In the genomic region with DNA sequence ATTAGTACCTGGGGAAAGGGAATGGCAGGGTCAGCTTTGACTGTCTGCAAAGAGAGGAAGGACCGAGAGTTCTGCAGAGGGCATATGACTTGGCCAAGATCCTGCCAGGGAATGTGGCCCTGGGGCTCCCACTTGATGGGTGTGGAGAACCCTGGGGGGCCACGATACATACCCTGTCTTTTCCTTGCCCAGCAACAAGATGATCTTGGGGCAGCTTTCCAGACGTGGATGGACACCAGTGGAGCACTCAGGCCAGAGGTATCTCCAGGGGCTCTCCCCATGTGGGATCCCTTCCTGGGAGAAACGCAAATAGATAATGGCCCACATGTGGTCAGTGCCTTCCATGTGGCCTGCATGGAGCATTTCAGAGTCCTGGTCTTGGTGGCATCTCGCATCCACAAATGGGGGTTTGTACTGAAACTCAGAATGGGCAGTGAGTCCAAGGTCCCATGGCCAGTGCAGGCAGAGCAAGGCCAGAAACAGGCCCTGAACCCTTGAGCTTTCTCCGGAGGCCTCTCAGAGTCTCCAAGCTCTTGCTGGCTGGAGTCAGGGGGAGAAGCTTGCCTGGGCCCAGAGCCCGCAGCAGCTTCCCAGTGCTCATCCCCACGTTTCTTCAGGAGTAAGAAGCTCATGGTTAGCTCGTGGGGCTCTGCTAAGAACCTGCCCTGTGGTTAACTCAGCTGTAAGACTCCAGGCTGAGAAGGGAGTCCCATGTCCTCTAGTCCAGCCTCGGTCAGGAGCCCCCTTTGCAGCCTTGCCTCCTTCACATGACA, we compare ENCODE assay signal across 1 cellular context.
TF ChIP-seq lines count a peak whose summit lies in the region.

No MANE protein-coding gene starts in this region.

TF ChIP-seq in WTC11, 78 proteins besides CTCF, POLR2A, EP300 and RAD21 (continued from another document):
- TF ChIP-seq, protein P1, sequence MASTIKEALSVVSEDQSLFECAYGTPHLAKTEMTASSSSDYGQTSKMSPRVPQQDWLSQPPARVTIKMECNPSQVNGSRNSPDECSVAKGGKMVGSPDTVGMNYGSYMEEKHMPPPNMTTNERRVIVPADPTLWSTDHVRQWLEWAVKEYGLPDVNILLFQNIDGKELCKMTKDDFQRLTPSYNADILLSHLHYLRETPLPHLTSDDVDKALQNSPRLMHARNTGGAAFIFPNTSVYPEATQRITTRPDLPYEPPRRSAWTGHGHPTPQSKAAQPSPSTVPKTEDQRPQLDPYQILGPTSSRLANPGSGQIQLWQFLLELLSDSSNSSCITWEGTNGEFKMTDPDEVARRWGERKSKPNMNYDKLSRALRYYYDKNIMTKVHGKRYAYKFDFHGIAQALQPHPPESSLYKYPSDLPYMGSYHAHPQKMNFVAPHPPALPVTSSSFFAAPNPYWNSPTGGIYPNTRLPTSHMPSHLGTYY (CRISPR knock-in tag; IDR thresholded peaks at IDR 0.05) = no peak
- TF ChIP-seq, protein P2, sequence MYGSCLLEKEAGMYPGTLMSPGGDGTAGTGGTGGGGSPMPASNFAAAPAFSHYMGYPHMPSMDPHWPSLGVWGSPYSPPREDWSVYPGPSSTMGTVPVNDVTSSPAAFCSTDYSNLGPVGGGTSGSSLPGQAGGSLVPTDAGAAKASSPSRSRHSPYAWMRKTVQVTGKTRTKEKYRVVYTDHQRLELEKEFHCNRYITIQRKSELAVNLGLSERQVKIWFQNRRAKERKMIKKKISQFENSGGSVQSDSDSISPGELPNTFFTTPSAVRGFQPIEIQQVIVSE (CRISPR knock-in tag; IDR thresholded peaks at IDR 0.05; ENCODE audit: borderline replicate concordance) = no peak
- TF ChIP-seq, protein P3, sequence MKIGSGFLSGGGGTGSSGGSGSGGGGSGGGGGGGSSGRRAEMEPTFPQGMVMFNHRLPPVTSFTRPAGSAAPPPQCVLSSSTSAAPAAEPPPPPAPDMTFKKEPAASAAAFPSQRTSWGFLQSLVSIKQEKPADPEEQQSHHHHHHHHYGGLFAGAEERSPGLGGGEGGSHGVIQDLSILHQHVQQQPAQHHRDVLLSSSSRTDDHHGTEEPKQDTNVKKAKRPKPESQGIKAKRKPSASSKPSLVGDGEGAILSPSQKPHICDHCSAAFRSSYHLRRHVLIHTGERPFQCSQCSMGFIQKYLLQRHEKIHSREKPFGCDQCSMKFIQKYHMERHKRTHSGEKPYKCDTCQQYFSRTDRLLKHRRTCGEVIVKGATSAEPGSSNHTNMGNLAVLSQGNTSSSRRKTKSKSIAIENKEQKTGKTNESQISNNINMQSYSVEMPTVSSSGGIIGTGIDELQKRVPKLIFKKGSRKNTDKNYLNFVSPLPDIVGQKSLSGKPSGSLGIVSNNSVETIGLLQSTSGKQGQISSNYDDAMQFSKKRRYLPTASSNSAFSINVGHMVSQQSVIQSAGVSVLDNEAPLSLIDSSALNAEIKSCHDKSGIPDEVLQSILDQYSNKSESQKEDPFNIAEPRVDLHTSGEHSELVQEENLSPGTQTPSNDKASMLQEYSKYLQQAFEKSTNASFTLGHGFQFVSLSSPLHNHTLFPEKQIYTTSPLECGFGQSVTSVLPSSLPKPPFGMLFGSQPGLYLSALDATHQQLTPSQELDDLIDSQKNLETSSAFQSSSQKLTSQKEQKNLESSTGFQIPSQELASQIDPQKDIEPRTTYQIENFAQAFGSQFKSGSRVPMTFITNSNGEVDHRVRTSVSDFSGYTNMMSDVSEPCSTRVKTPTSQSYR (CRISPR knock-in tag; IDR thresholded peaks at IDR 0.05) = no peak
- TF ChIP-seq, protein P4, sequence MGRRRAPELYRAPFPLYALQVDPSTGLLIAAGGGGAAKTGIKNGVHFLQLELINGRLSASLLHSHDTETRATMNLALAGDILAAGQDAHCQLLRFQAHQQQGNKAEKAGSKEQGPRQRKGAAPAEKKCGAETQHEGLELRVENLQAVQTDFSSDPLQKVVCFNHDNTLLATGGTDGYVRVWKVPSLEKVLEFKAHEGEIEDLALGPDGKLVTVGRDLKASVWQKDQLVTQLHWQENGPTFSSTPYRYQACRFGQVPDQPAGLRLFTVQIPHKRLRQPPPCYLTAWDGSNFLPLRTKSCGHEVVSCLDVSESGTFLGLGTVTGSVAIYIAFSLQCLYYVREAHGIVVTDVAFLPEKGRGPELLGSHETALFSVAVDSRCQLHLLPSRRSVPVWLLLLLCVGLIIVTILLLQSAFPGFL (CRISPR knock-in tag; IDR thresholded peaks at IDR 0.05; ENCODE audit: borderline replicate concordance) = no peak
- no peak for TF ChIP-seq ZNF219 (CRISPR knock-in tag; IDR thresholded peaks at IDR 0.05; ENCODE audit: borderline replicate concordance)
